9 cellular contexts compared by ENCODE assay signal in genomic region chr4:1713003-1713397, GRCh38. TPM values are rescaled to one million over a fixed set of nuclear protein-coding genes. Genes with fewer than 3 reads are reported as not detected.
DNase-seq lines count a peak whose midpoint lies in the region; ATAC-seq, FAIRE-seq and TF ChIP-seq lines count a peak whose summit lies in the region.
"Had no signal": no experiment of that assay in that cellular context is flagged by ENCODE, and none has a peak within 500 bp of the region (broad histone marks: within the 10 kb centered on the region; RNA-seq: fewer than 3 reads in every experiment).

No MANE protein-coding gene starts in this region.

- H3K4me1 Mint-ChIP-seq in activated naive CD8-positive, alpha-beta T cell treated with anti-CD3 and anti-CD28 coated beads, Interleukin-2, amount 50 U/mL, for 24 hours = peaks cover 65% of the 10 kb centered on the region

- peak; percentile 60 for DNase-seq in NCI-H2029 (lab: John Stamatoyannopoulos, UW)
- no peak for DNase-seq in NCI-H2029 treated with DMSO at 0.1 percent for 48 hours (lab: John Stamatoyannopoulos, UW)
- no peak for DNase-seq in activated naive CD8-positive, alpha-beta T cell treated with anti-CD3 and anti-CD28 coated beads, Interleukin-2, amount 50 U/mL, for 24 hours
- no peak for DNase-seq in kidney
- no peak for DNase-seq in NCI-H446 treated with DMSO at 0.1 percent for 48 hours (lab: John Stamatoyannopoulos, UW)
- no peak for DNase-seq in NCI-H1436 treated with DMSO at 0.1 percent for 48 hours (lab: John Stamatoyannopoulos, UW)

- peak overlapping the region; percentile 98 for H3K4me3 Mint-ChIP-seq in activated naive CD8-positive, alpha-beta T cell treated with anti-CD3 and anti-CD28 coated beads, Interleukin-2, amount 50 U/mL, for 24 hours

- peak overlapping the region; percentile 94 for H3K27ac Mint-ChIP-seq in activated naive CD8-positive, alpha-beta T cell treated with anti-CD3 and anti-CD28 coated beads, Interleukin-2, amount 50 U/mL, for 24 hours

- no peaks in the 10 kb centered on the region for H3K27me3 ChIP-seq in thymus (ENCODE audit: control insufficient read depth, insufficient read depth)

- H3K36me3 ChIP-seq in kidney (ENCODE audit: control insufficient read depth in 1 of 2, insufficient read depth in 2 of 2, low read length in 2 of 2) = no peaks in the 10 kb centered on the region
- H3K36me3 ChIP-seq in thymus (ENCODE audit: control insufficient read depth, insufficient read depth) = peaks cover 21% of the 10 kb centered on the region

- H3K36me3 Mint-ChIP-seq in activated naive CD8-positive, alpha-beta T cell treated with anti-CD3 and anti-CD28 coated beads, Interleukin-2, amount 50 U/mL, for 24 hours (ENCODE audit: low read depth) = peaks cover 53% of the 10 kb centered on the region

- H3K27me3 Mint-ChIP-seq in activated naive CD8-positive, alpha-beta T cell treated with anti-CD3 and anti-CD28 coated beads, Interleukin-2, amount 50 U/mL, for 24 hours = no peaks in the 10 kb centered on the region

- TF ChIP-seq CTCF in kidney (IDR thresholded peaks at IDR 0.05; ENCODE audit: borderline replicate concordance, extremely low read depth, insufficient read depth) = no peak

- peaks cover 0 to 25% of the 10 kb centered on the region in 2 donors for H3K4me1 ChIP-seq in kidney (ENCODE audit: control insufficient read depth in 1 of 2, insufficient read depth in 1 of 2, low read depth in 1 of 2, low read length in 2 of 2)
- H3K4me1 ChIP-seq in thymus (ENCODE audit: control insufficient read depth, insufficient read depth, low read length) = peaks cover 20% of the 10 kb centered on the region

- FAIRE-seq in kidney (lab: Jason Lieb, UNC) = no peak
- FAIRE-seq: colon had no signal

- 1% methylated on average over 23 of the region's 23 CpGs for WGBS in thymus

- peak; percentile 9 for ATAC-seq in HG03342 (IDR thresholded peaks at IDR 0.05; ENCODE audit: unreplicated experiment)
- ATAC-seq in activated naive CD8-positive, alpha-beta T cell treated with anti-CD3 and anti-CD28 coated beads, Interleukin-2, amount 50 U/mL, for 24 hours = peak; percentile 3

- H3K9me3 ChIP-seq in kidney (ENCODE audit: control insufficient read depth in 1 of 2, low read length in 2 of 2) = no peaks in the 10 kb centered on the region
- H3K9me3 ChIP-seq in thymus (ENCODE audit: control insufficient read depth) = no peaks in the 10 kb centered on the region

- peak overlapping the region; percentile 60 to 77 for H3K9ac ChIP-seq in kidney (ENCODE audit: low read length in 2 of 2)

- H3K9me3 Mint-ChIP-seq in activated naive CD8-positive, alpha-beta T cell treated with anti-CD3 and anti-CD28 coated beads, Interleukin-2, amount 50 U/mL, for 24 hours = no peaks in the 10 kb centered on the region

- H3K4me3 ChIP-seq in kidney (ENCODE audit: low read length in 2 of 2) (peak overlapping the region; percentile 76 to 95), thymus (ENCODE audit: low read length) (peak overlapping the region; percentile 75)

- H3K27ac ChIP-seq in kidney (ENCODE audit: low read depth in 2 of 2, low read length in 2 of 2) (peak overlapping the region; percentile 83 to 98), thymus (ENCODE audit: low read depth) (peak overlapping the region; percentile 79)

- intact Hi-C loops in kidney (cut with DNase I) = no loop called here

RNA-seq across cellular contexts. Expression of gene SLBP, which starts 0.9 kb away (rescaled TPM):
- 30.7 TPM for total RNA-seq in kidney
- polyA plus RNA-seq in kidney (ENCODE audit: insufficient read depth, low read depth, low replicate concordance) = 42.8 TPM
- 53.1 TPM for polyA plus RNA-seq in thymus

RNA-seq across cellular contexts. Expression of gene TMEM129, which starts 8.1 kb away (rescaled TPM):
- total RNA-seq in kidney = 48.2 TPM
- polyA plus RNA-seq in kidney (ENCODE audit: insufficient read depth, low read depth, low replicate concordance) = 60.0 TPM
- 23.2 TPM for polyA plus RNA-seq in thymus

RNA-seq across cellular contexts. Expression of gene TACC3, which starts 8.3 kb away (rescaled TPM):
- 12.2 TPM for total RNA-seq in kidney
- polyA plus RNA-seq in kidney (ENCODE audit: insufficient read depth, low read depth, low replicate concordance) = 4.9 TPM
- 46.7 TPM for polyA plus RNA-seq in thymus

RNA-seq across cellular contexts. Expression of gene FAM53A, which starts 28.9 kb away (rescaled TPM):
- total RNA-seq in kidney = 2.9 TPM
- polyA plus RNA-seq in kidney (ENCODE audit: insufficient read depth, low read depth, low replicate concordance) = 1.2 TPM
- 2.0 TPM for polyA plus RNA-seq in thymus
